In the genomic region with DNA sequence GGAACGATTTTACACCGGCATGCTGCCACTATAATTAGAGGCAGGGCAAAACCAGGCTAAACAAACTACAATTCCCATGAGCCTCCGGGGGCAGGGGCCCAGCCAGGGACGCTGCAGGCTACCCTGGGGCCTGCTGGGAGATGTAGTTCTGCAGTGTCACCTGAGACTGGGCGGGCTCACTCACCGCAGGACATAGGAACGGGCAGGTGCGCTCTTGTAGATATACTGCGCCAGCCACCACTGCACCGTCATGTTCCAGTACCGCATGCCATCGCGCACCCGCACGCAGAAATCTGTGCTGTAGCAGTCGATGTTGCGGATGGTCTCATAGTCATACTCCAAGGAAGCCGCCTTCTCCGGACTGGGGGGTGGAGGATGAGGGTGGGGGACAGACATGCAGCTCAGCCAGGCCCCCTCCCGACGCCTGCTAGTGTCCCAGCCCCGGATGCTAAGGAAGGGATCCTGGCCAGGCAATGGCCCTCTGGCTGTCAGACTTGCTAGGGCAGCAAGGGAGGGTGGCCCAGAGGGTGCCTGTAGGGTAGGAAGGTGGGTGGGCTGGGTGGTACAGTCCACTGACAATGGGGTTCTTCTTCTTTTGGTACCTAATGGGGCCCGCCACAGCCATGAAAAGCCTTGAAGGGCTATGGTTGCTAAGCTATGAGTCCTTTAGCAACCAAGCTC, we compare ENCODE assay signal across 10 cellular contexts.
DNase-seq lines count a peak whose midpoint lies in the region; ATAC-seq lines count a peak whose summit lies in the region.
"Had no signal": no experiment of that assay in that cellular context is flagged by ENCODE, and none has a peak within 500 bp of the region (broad histone marks: within the 10 kb centered on the region; RNA-seq: fewer than 3 reads in every experiment).

No MANE protein-coding gene starts in this region.

- intact Hi-C loops in posterior cingulate gyrus (cut with DNase I) = no loop called here

- ATAC-seq in HG03439 (IDR thresholded peaks at IDR 0.05; ENCODE audit: unreplicated experiment) = no peak

- peak; percentile 19 for DNase-seq in NCI-H146 (lab: John Stamatoyannopoulos, UW)
- no peak for DNase-seq in NCI-H146 treated with DMSO at 0.1 percent for 48 hours (lab: John Stamatoyannopoulos, UW; ENCODE audit: unreplicated experiment)
- DNase-seq in NCI-H2227 treated with DMSO at 0.1 percent for 48 hours (lab: John Stamatoyannopoulos, UW) = peak; percentile 67
- DNase-seq in central memory CD4-positive, alpha-beta T cell = peak; percentile 37
- DNase-seq in posterior cingulate gyrus = peak in 8 of 10 donors; percentile 38 to 94 (median 59)
- no peak for DNase-seq in ecto neural progenitor cell (ENCODE audit: low spot score)
- no peak for DNase-seq in middle frontal gyrus (ENCODE audit: extremely low spot score, low spot score)
- DNase-seq: activated CD4-positive, CD25-positive, alpha-beta regulatory T cell; effector CD4-positive, alpha-beta T cell had no signal

Comparison
In these comparisons a context has a peak if more than half of its experiments do, and no peak if none do; other contexts are left out.
1. DNase-seq: peak in NCI-H146 (single experiment), NCI-H2227 treated with DMSO at 0.1 percent for 48 hours (single experiment), central memory CD4-positive, alpha-beta T cell (single experiment) and posterior cingulate gyrus (8 of 10); none in NCI-H146 treated with DMSO at 0.1 percent for 48 hours (single experiment), ecto neural progenitor cell (single experiment) and middle frontal gyrus (single experiment).